ENCODE assay signal across 8 cellular contexts in the genomic region with DNA sequence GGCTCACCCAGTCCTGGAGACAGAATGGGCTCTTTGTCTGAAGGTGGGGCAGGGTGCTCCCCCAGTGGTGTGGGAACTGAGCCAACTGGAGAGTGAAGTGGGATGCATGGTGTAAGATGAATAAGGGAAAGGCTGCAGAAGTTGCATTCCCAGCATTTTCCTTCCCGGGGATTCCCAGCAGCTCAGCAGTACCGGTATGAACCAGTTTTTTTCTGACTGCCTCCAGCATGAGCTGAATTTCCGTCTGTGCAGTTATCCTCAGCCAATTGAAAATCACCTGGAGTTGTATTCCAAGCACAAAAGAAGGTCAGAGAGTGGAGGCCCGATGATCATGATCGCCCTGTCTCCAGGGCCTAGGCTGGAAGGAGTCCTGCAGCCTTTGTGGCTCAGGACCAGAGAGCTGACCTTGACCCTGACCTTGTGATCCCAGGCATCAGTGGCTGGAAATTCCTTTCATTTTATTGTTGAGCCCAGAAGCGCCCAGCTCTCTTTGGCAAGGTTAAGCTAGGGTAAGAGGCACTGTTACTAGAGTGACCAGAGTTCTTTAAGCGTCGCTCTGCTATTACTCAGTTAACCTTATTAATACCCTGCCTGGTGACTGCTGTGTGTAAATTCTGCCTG. TPM values are rescaled to one million over a fixed set of nuclear protein-coding genes. Genes with fewer than 3 reads are reported as not detected.
DNase-seq lines count a peak whose midpoint lies in the region; ATAC-seq and TF ChIP-seq lines count a peak whose summit lies in the region.

No MANE protein-coding gene starts in this region.

- H3K9me2 ChIP-seq in OCI-LY1 (ENCODE audit: low read depth, low read length) = no peaks in the 10 kb centered on the region

- H3K4me2 ChIP-seq in OCI-LY1 (ENCODE audit: low read length) = no peak overlapping the region

- H3K4me1 ChIP-seq in OCI-LY1 (ENCODE audit: insufficient read depth, low read length, severe bottlenecking) = peaks cover 25% of the 10 kb centered on the region
- peaks cover 21 to 27% of the 10 kb centered on the region in 2 donors for H3K4me1 ChIP-seq in lung (ENCODE audit: control insufficient read depth in 2 of 2, insufficient read depth in 2 of 2, low read length in 2 of 2)
- H3K4me1 ChIP-seq in thymus (ENCODE audit: control insufficient read depth, insufficient read depth, low read length) = peaks cover 4% of the 10 kb centered on the region

- H3F3A ChIP-seq in OCI-LY1 (ENCODE audit: insufficient read depth, low read length) = no peaks in the 10 kb centered on the region

- H2AFZ ChIP-seq in OCI-LY1 (ENCODE audit: low read length) = no peak overlapping the region

- H3K27me3 ChIP-seq in OCI-LY1 (ENCODE audit: insufficient read depth, low read length) (no peaks in the 10 kb centered on the region), lung (ENCODE audit: control insufficient read depth, insufficient read depth) (no peaks in the 10 kb centered on the region), thymus (ENCODE audit: control insufficient read depth, insufficient read depth) (no peaks in the 10 kb centered on the region)

- peak; percentile 55 for DNase-seq in DMS 273 (lab: John Stamatoyannopoulos, UW; ENCODE audit: unreplicated experiment)
- DNase-seq in DMS 273 treated with DMSO at 0.1 percent for 48 hours (lab: John Stamatoyannopoulos, UW) = no peak
- peak; percentile 71 for DNase-seq in coronary artery (ENCODE audit: low spot score)
- DNase-seq in lung (ENCODE audit: low spot score) = peak; percentile 58

- TF ChIP-seq CTCF in OCI-LY1 (IDR thresholded peaks at IDR 0.05; ENCODE audit: low read length) (no peak), coronary artery (IDR thresholded peaks at IDR 0.05) (no peak), lung (IDR thresholded peaks at IDR 0.05; ENCODE audit: control extremely low read depth, extremely low read depth) (no peak)

- H3K36me3 ChIP-seq in OCI-LY1 (ENCODE audit: insufficient read depth, low read length) = no peaks in the 10 kb centered on the region; the same call in 1 of the 2 replicates
- no peaks in the 10 kb centered on the region for H3K36me3 ChIP-seq in lung (ENCODE audit: control insufficient read depth in 2 of 2, insufficient read depth in 2 of 2, low read length in 2 of 2)
- peaks cover 3% of the 10 kb centered on the region for H3K36me3 ChIP-seq in thymus (ENCODE audit: control insufficient read depth, insufficient read depth)

- H4K20me1 ChIP-seq in OCI-LY1 (ENCODE audit: insufficient read depth, low read length) = no peaks in the 10 kb centered on the region

- 36 to 47% methylated on average over 8 of the region's 8 CpGs for WGBS in lung, 2 donors
- 80% methylated on average over 8 of the region's 8 CpGs for WGBS in thymus

- no peaks in the 10 kb centered on the region for H3K79me2 ChIP-seq in OCI-LY1 (ENCODE audit: insufficient read depth, low read length)

- ATAC-seq in lung (ENCODE audit: insufficient read depth, low FRiP score) (peak; percentile 38), GM18520 (IDR thresholded peaks at IDR 0.05; ENCODE audit: unreplicated experiment) (no peak), GM21360 (IDR thresholded peaks at IDR 0.05; ENCODE audit: unreplicated experiment) (no peak)

- H3K9ac ChIP-seq in OCI-LY1 (ENCODE audit: low read length) = no peak overlapping the region

- H3K27ac ChIP-seq in OCI-LY1 (ENCODE audit: low read depth, low read length, poor library complexity, severe bottlenecking) (peak overlapping the region; percentile 69), coronary artery (peak overlapping the region; percentile 57 to 87), lung (ENCODE audit: low read depth in 1 of 2, low read length in 1 of 2) (peak overlapping the region; percentile 78 to 90), thymus (ENCODE audit: low read depth) (peak overlapping the region; percentile 73)

- H3K4me3 ChIP-seq in OCI-LY1 (ENCODE audit: low read depth, low read length, poor library complexity, severe bottlenecking) (no peak overlapping the region), coronary artery (peak overlapping the region; percentile 29), lung (no peak overlapping the region), thymus (ENCODE audit: low read length) (no peak overlapping the region)

- no peaks in the 10 kb centered on the region for H3K9me3 ChIP-seq in OCI-LY1 (ENCODE audit: low read length)
- H3K9me3 ChIP-seq in lung (ENCODE audit: control insufficient read depth in 2 of 2, insufficient read depth in 1 of 2, low read length in 1 of 2) = no peaks in the 10 kb centered on the region
- H3K9me3 ChIP-seq in thymus (ENCODE audit: control insufficient read depth) = no peaks in the 10 kb centered on the region

RNA-seq across cellular contexts. Expression of a gene that starts 33.4 kb away (rescaled TPM):
- 100 to 1,000 TPM in 1 of 2 donors, 10 to 100 TPM in 1; 54.6 to 142 TPM for total RNA-seq in lung
- polyA plus RNA-seq in lung = 10 to 100 TPM; 39.0 to 65.2 TPM
- 20.7 TPM for polyA plus RNA-seq in thymus

RNA-seq across cellular contexts. Expression of a gene that starts 57.8 kb away (rescaled TPM):
- 100 to 1,000 TPM in 1 of 2 donors, 10 to 100 TPM in 1; 81.0 to 106 TPM for total RNA-seq in lung
- 10 to 100 TPM; 46.4 to 52.5 TPM for polyA plus RNA-seq in lung
- 46.9 TPM for polyA plus RNA-seq in thymus
